26 cellular contexts compared by ENCODE assay signal in the genomic region with DNA sequence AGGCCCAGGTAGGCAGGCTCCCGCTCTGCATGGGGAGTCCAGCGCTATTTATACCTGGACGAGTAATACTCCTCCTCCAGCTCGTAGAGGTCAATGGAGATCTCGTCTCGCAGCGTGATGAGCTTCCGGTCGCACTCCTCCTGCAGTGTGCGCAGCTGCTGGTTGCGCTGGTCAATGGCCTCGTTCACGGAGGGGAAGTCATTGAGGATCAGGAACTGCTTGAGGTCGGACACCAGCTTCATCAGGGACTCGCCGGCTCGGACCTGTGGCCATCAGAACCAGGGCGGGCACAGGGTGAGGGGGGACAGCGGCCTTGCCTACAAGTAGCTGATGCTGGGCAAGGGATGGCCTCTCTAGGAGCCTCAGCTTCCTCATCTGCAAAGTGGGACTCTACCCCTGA.
"Had no signal": no experiment of that assay in that cellular context is flagged by ENCODE, and none has a peak within 500 bp of the region (broad histone marks: within the 10 kb centered on the region; RNA-seq: fewer than 3 reads in every experiment).

No MANE protein-coding gene starts in this region.

- H3K27me3 ChIP-seq: ascending aorta, breast epithelium had no signal

- H3K27ac ChIP-seq: ascending aorta, breast epithelium had no signal

- ATAC-seq: activated CD4-positive, alpha-beta T cell treated with anti-CD3 and anti-CD28 coated beads for 36 hours; activated CD8-positive, alpha-beta memory T cell treated with anti-CD3 and anti-CD28 coated beads, Interleukin-2, amount 10 ng/mL, durations not matched to agents 7 days and 5 days; activated CD8-positive, alpha-beta T cell treated with anti-CD3 and anti-CD28 coated beads, Interleukin-2, amount 10 ng/mL, durations not matched to agents 7 days and 5 days; activated naive CD4-positive, alpha-beta T cell treated with anti-CD3 and anti-CD28 coated beads, Interleukin-2, amount 50 U/mL, for 72 hours; esophagus mucosa had no signal

- H3K9me3 ChIP-seq: ascending aorta, breast epithelium had no signal

- DNase-seq: activated CD4-positive, alpha-beta memory T cell treated with anti-CD3 and anti-CD28 coated beads for 36 hours; activated CD4-positive, alpha-beta T cell treated with anti-CD3 and anti-CD28 coated beads for 36 hours; activated CD4-positive, alpha-beta T cell treated with anti-CD3 and anti-CD28 coated beads, Interleukin-2, amount 10 ng/mL, durations not matched to agents 24 days and 14 days; activated CD4-positive, CD25-positive, alpha-beta regulatory T cell; activated CD4-positive, CD25-positive, alpha-beta regulatory T cell treated with anti-CD3 and anti-CD28 coated beads, Interleukin-2, amount 50 U/mL, for 72 hours; activated CD8-positive, alpha-beta memory T cell treated with anti-CD3 and anti-CD28 coated beads, Interleukin-2, amount 10 ng/mL, durations not matched to agents 7 days and 5 days; activated CD8-positive, alpha-beta memory T cell treated with anti-CD3 and anti-CD28 coated beads, Interleukin-2, amount 50 U/mL, for 4 hours; activated CD8-positive, alpha-beta T cell treated with anti-CD3 and anti-CD28 coated beads, Interleukin-2, amount 10 ng/mL, durations not matched to agents 7 days and 5 days; activated effector memory CD4-positive, alpha-beta T cell treated with anti-CD3 and anti-CD28 coated beads, Interleukin-2, amount 50 U/mL, for 16 hours; activated naive CD4-positive, alpha-beta T cell treated with anti-CD3 and anti-CD28 coated beads for 36 hours; activated naive CD8-positive, alpha-beta T cell treated with anti-CD3 and anti-CD28 coated beads, Interleukin-2, amount 10 ng/mL, durations not matched to agents 7 days and 5 days; activated T-cell treated with anti-CD3 and anti-CD28 coated beads, Interleukin-2, amount 50 U/mL, for 1 hour; activated T-cell treated with anti-CD3 and anti-CD28 coated beads, Interleukin-2, amount 50 U/mL, for 48 hours; caudate nucleus; cortex of kidney; effector memory CD4-positive, alpha-beta T cell; endodermal cell; foreskin fibroblast; head of caudate nucleus; T-helper 2 cell had no signal

- FAIRE-seq: colon, frontal cortex had no signal

- H3K4me3 ChIP-seq: ascending aorta, breast epithelium had no signal
